Comparison of ENCODE assay signal across 5 cellular contexts in the genomic region with DNA sequence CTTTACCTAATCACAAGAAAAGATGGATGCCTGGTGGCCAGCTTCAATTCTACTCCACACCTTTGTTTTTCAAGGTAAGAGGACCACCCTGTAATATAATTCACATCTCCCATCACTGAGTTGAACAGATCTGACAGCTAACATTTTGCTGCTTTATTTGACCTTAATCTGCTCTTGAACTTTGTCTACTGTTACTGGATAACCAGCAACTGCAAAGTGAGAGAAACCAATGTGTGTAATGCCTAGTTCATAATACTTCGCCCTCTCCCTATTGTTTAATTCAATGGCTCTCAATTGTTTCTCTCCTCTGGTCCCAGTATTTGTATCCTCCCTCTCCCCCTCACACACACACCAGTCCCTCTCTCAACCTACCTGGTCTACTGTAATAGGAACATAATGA.
"Had no signal": no experiment of that assay in that cellular context is flagged by ENCODE, and none has a peak within 500 bp of the region (broad histone marks: within the 10 kb centered on the region; RNA-seq: fewer than 3 reads in every experiment).

No MANE protein-coding gene starts in this region.

- FAIRE-seq: HTR-8/SVneo, K562 had no signal

- H3K27ac ChIP-seq: HL-60 had no signal

- DNase-seq: IMR-90, KBM-7 had no signal

- ATAC-seq: K562 had no signal

- H3K4me3 ChIP-seq: K562 had no signal
